Comparison of ENCODE assay signal across 1 cellular context in the genomic region with DNA sequence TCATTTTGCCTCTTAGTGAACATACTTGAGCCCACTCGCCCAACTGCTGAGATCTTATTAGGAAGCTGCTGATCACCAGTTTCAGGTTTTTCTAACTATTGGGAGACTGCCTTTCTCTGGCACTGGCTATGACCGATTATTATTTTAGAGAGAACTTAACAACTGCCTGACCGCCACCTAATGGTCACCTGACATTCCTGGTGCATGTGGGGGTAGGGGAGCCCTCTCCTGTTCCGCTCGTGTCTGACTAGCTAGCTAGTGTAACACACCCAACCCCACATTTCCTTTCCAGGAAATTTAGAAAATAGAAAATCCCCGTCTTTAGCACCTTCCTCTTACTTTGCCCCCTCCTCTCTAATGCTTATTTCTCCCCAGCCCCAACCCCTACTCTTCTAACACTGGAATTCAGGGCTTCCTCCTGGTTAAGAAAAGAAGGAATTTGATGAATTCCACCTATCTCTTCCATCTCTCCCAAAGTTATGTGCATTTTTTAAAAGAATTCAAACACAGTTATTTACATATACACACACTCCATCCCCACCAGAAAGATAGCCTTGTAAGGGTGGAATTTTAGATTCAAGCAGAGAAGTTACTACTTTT.
TF ChIP-seq lines count a peak whose summit lies in the region.

No MANE protein-coding gene starts in this region.

TF ChIP-seq in HepG2, 621 proteins besides CTCF, POLR2A, EP300 and RAD21:
- TF ChIP-seq SALL2 (CRISPR knock-in tag; IDR thresholded peaks at IDR 0.05), result no peak
- TF ChIP-seq MYC (CRISPR knock-in tag; IDR thresholded peaks at IDR 0.05; ENCODE audit: borderline replicate concordance), result no peak
- TF ChIP-seq SMYD3 (CRISPR knock-in tag; IDR thresholded peaks at IDR 0.05), result no peak
